Comparison of ENCODE assay signal across 23 cellular contexts in the genomic region with DNA sequence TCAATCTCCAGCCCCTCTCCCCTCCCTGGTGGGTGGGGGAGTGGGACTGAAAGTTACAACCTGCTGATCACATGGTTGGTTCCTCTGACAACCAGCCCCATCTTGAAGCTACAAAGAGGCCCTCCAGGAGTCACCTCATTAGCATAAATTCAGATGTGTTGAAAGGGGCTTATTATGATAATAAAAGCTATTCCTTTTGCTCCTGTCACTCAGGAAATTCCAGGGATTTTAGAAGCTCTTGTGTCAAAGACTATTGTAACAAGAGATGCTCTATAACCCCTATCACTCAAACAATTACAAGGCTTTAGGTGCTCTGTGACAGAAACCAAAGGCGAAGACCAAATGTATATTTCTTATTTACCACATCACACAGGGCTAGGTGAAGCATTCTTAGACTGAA.
"Had no signal": no experiment of that assay in that cellular context is flagged by ENCODE, and none has a peak within 500 bp of the region (broad histone marks: within the 10 kb centered on the region; RNA-seq: fewer than 3 reads in every experiment).

No MANE protein-coding gene starts in this region.

- H3K9me3 ChIP-seq: gastroesophageal sphincter, heart left ventricle, left lung, right lobe of liver, thoracic aorta, tibial nerve, upper lobe of right lung, vagina had no signal

- H3K27ac Mint-ChIP-seq: effector memory CD8-positive, alpha-beta T cell; naive thymus-derived CD4-positive, alpha-beta T cell; progenitor cell of endocrine pancreas; stimulated activated naive B cell treated with anti-CD40 and anti-IgM and Interleukin-4, amounts not matched to agents 10 μg/mL and 1 μg/mL and 100 μg/mL, for 72 hours; stimulated activated naive CD8-positive, alpha-beta T cell treated with anti-CD3 and anti-CD28 coated beads, Interleukin-15, Interleukin-2, amounts not matched to agents 100 ng/mL and 50 ng/mL, for 24 hours had no signal

- H3K36me3 Mint-ChIP-seq: stimulated activated naive B cell treated with anti-CD40 and anti-IgM and Interleukin-4, amounts not matched to agents 10 μg/mL and 1 μg/mL and 100 μg/mL, for 72 hours had no signal

- H3K4me3 ChIP-seq: gastroesophageal sphincter, heart left ventricle, hepatocyte, left lung, right lobe of liver, thoracic aorta, tibial nerve, upper lobe of right lung, vagina had no signal

- H3K4me2 ChIP-seq: hepatocyte had no signal

- H3K27ac ChIP-seq: gastroesophageal sphincter, heart left ventricle, hepatocyte, left lung, parathyroid adenoma, right lobe of liver, thoracic aorta, tibial nerve, upper lobe of right lung, vagina had no signal

- H3K4me1 ChIP-seq: gastroesophageal sphincter, heart left ventricle, left lung, parathyroid adenoma, right lobe of liver, tibial nerve, upper lobe of right lung, vagina had no signal

- ATAC-seq: effector memory CD8-positive, alpha-beta T cell; gastroesophageal sphincter; heart left ventricle; left lung; naive thymus-derived CD4-positive, alpha-beta T cell; right lobe of liver; stimulated activated naive B cell treated with anti-CD40 and anti-IgM and Interleukin-4, amounts not matched to agents 10 μg/mL and 1 μg/mL and 100 μg/mL, for 72 hours; upper lobe of right lung had no signal

- H3K36me3 ChIP-seq: gastroesophageal sphincter, heart left ventricle, left lung, right lobe of liver, thoracic aorta, tibial nerve, upper lobe of right lung, vagina had no signal

- H3K9me3 Mint-ChIP-seq: effector memory CD8-positive, alpha-beta T cell; stimulated activated naive B cell treated with anti-CD40 and anti-IgM and Interleukin-4, amounts not matched to agents 10 μg/mL and 1 μg/mL and 100 μg/mL, for 72 hours; stimulated activated naive CD8-positive, alpha-beta T cell treated with anti-CD3 and anti-CD28 coated beads, Interleukin-15, Interleukin-2, amounts not matched to agents 100 ng/mL and 50 ng/mL, for 24 hours had no signal

- H3K4me3 Mint-ChIP-seq: effector memory CD8-positive, alpha-beta T cell; naive thymus-derived CD4-positive, alpha-beta T cell; neural crest cell; stimulated activated naive B cell treated with anti-CD40 and anti-IgM and Interleukin-4, amounts not matched to agents 10 μg/mL and 1 μg/mL and 100 μg/mL, for 72 hours; stimulated activated naive CD8-positive, alpha-beta T cell treated with anti-CD3 and anti-CD28 coated beads, Interleukin-15, Interleukin-2, amounts not matched to agents 100 ng/mL and 50 ng/mL, for 24 hours had no signal

- H2AFZ ChIP-seq: hepatocyte, parathyroid adenoma had no signal

- H3K9ac ChIP-seq: parathyroid adenoma had no signal

- H3K4me1 Mint-ChIP-seq: stimulated activated naive B cell treated with anti-CD40 and anti-IgM and Interleukin-4, amounts not matched to agents 10 μg/mL and 1 μg/mL and 100 μg/mL, for 72 hours had no signal

- H3K27me3 Mint-ChIP-seq: effector memory CD8-positive, alpha-beta T cell; stimulated activated naive B cell treated with anti-CD40 and anti-IgM and Interleukin-4, amounts not matched to agents 10 μg/mL and 1 μg/mL and 100 μg/mL, for 72 hours; stimulated activated naive CD8-positive, alpha-beta T cell treated with anti-CD3 and anti-CD28 coated beads, Interleukin-15, Interleukin-2, amounts not matched to agents 100 ng/mL and 50 ng/mL, for 24 hours had no signal

- H3K27me3 ChIP-seq: gastroesophageal sphincter, heart left ventricle, hepatocyte, left lung, right lobe of liver, tibial nerve, upper lobe of right lung, vagina had no signal

- H3K79me2 ChIP-seq: hepatocyte, parathyroid adenoma had no signal

- FAIRE-seq: kidney, small intestine had no signal

- DNase-seq: cortex of kidney; effector memory CD8-positive, alpha-beta T cell; heart left ventricle; kidney; left lung; mesenchymal stem cell; midbrain; naive thymus-derived CD4-positive, alpha-beta T cell; right lobe of liver; small intestine; stimulated activated CD4-positive, alpha-beta T cell treated with anti-CD3 and anti-CD28 coated beads, Interleukin-15, amount 100 ng/mL, for 24 hours; stimulated activated CD4-positive, alpha-beta T cell treated with anti-CD3 and anti-CD28 coated beads, Interleukin-2, amount 100 ng/mL, for 48 hours; stimulated activated naive B cell treated with anti-CD40 and anti-IgM and Interleukin-4, amounts not matched to agents 10 μg/mL and 1 μg/mL and 100 μg/mL, for 72 hours; upper lobe of right lung had no signal
